Comparison of ENCODE assay signal across 8 cellular contexts in the genomic region with DNA sequence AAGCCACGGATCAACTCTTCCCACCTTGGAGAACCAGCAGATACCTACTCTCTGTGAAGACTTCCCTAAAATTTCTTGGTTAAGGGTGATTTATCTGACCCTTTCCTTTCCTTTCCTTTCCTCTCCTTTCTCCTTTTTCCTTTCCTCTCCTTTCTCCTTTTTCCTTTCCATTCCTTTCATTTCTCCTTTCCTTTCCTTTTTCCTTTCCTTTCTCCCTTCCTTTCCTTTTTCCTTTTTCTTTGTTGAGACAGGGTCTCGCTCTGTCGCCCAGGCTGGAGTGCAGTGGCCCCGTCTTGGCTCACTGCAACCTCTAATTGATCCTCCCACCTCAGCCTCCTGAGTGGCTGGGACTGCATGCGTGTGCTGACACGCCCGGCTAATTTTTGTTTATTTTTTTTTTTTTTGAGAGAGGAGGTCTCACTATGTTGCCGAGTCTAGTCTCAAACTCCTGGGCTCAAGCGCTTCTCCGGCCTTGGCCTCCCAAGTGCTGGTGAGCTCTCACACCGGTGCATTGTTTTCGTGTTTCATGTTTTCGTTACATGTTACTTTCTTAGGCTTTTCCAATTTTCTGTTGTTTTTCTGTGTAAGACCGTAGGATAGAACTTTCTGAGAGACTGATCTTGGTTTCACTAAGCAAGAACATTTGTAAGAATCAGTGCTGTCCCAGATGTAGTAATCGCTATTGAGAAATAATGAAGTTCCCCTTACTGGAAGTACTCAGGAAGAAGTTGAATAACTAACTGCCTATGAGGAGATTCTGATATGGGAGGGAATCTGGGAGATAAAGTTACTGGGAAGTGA. TPM values are rescaled to one million over a fixed set of nuclear protein-coding genes. Genes with fewer than 3 reads are reported as not detected.
DNase-seq lines count a peak whose midpoint lies in the region; ATAC-seq and TF ChIP-seq lines count a peak whose summit lies in the region.

No MANE protein-coding gene starts in this region.

- intact Hi-C loops in thyroid gland (cut with DNase I), result no loop called here

- H3K79me2 ChIP-seq in MM.1S (ENCODE audit: low read length), result peaks cover 51% of the 10 kb centered on the region

- no peak overlapping the region for H2AFZ ChIP-seq in MM.1S (ENCODE audit: low read length)

- peaks cover 29% of the 10 kb centered on the region for H3K36me3 Mint-ChIP-seq in brain

- peak; percentile 44 for DNase-seq in GM03348 (ENCODE audit: low spot score)
- DNase-seq in MM.1S, result peak; percentile 17
- DNase-seq in thyroid gland, result no peak
- DNase-seq in stimulated activated CD4-positive, alpha-beta T cell treated with anti-CD3 and anti-CD28 coated beads, Interleukin-15, amount 100 ng/mL, for 24 hours, result no peak

- H4K20me1 ChIP-seq in MM.1S (ENCODE audit: insufficient read depth, low read length), result peaks cover 28% of the 10 kb centered on the region

- H3K4me3 ChIP-seq in MM.1S (ENCODE audit: low read length) (peak overlapping the region; percentile 76), liver (ENCODE audit: low read depth in 1 of 3, low read length in 3 of 3) (peak overlapping the region in 2 of 3 donors; percentile 26 to 98), thyroid gland (replicated peaks in 1 of 3) (peak overlapping the region in 1 of 3 donors; percentile 100)

- H3K4me3 Mint-ChIP-seq in brain, result peak overlapping the region; percentile 91 to 98 (median 96)

- peak overlapping the region; percentile 83 to 97 (median 91) for H3K27ac Mint-ChIP-seq in brain

- H3K27ac ChIP-seq in MM.1S (ENCODE audit: low read length) (no peak overlapping the region), liver (ENCODE audit: low read depth in 1 of 2, low read length in 2 of 2) (peak overlapping the region; percentile 86 to 93), thyroid gland (peak overlapping the region; percentile 89 to 99 (median 96))

- no peaks in the 10 kb centered on the region for H3K27me3 ChIP-seq in MM.1S (replicated peaks; ENCODE audit: insufficient read depth, low read length)
- H3K27me3 ChIP-seq in liver (ENCODE audit: control insufficient read depth in 4 of 4, insufficient read depth in 4 of 4, low read length in 3 of 4), result no peaks in the 10 kb centered on the region
- H3K27me3 ChIP-seq in thyroid gland, result no peaks in the 10 kb centered on the region

- TF ChIP-seq CTCF in MM.1S (IDR thresholded peaks at IDR 0.05; ENCODE audit: low read length), result no peak
- TF ChIP-seq CTCF in brain (conservative IDR thresholded peaks at IDR 0.05), result no peak
- no peak for TF ChIP-seq CTCF in liver (IDR thresholded peaks at IDR 0.05; ENCODE audit: low read depth, low read length, missing input control)
- no peak for TF ChIP-seq CTCF in thyroid gland (IDR thresholded peaks at IDR 0.05)

- ATAC-seq in GM21390 (IDR thresholded peaks at IDR 0.05; ENCODE audit: unreplicated experiment), result no peak
- no peak for ATAC-seq in GM19467 (IDR thresholded peaks at IDR 0.05; ENCODE audit: unreplicated experiment)

- H3K9me3 ChIP-seq in MM.1S (replicated peaks; ENCODE audit: insufficient read depth, low read length) (no peaks in the 10 kb centered on the region), liver (ENCODE audit: control insufficient read depth in 4 of 4, low read length in 3 of 4) (no peaks in the 10 kb centered on the region), thyroid gland (no peaks in the 10 kb centered on the region)

- H3K9ac ChIP-seq in MM.1S (ENCODE audit: low read length), result peak overlapping the region; percentile 79; the same call in 1 of the 2 replicates
- H3K9ac ChIP-seq in liver (ENCODE audit: low read depth in 1 of 2, low read length in 2 of 2), result peak overlapping the region; percentile 55 to 75

- H3K36me3 ChIP-seq in MM.1S (replicated peaks; ENCODE audit: insufficient read depth, low read length) (no peaks in the 10 kb centered on the region; the same call in 1 of the 2 replicates), liver (ENCODE audit: control insufficient read depth in 4 of 4, insufficient read depth in 3 of 4, low read depth in 1 of 4, low read length in 3 of 4) (peaks cover 0 to 3% (median under 1%) of the 10 kb centered on the region in 4 donors), thyroid gland (no peaks in the 10 kb centered on the region)

- peaks cover 44% of the 10 kb centered on the region for H3K4me1 Mint-ChIP-seq in brain

- peaks cover 3% of the 10 kb centered on the region; the same call in 1 of the 2 replicates for H3F3A ChIP-seq in MM.1S (ENCODE audit: insufficient read depth, low read length)

- peak overlapping the region; percentile 87 for H3K4me2 ChIP-seq in MM.1S (ENCODE audit: low read depth, low read length)

- no peaks in the 10 kb centered on the region for H3K9me3 Mint-ChIP-seq in brain

- H3K9me2 ChIP-seq in MM.1S (replicated peaks; ENCODE audit: insufficient read depth, low read length), result no peaks in the 10 kb centered on the region

- TF ChIP-seq POLR2A in thyroid gland (IDR thresholded peaks at IDR 0.05), result no peak

- H3K4me1 ChIP-seq in MM.1S (ENCODE audit: low read length), result peaks cover 16% of the 10 kb centered on the region
- peaks cover 5 to 17% (median 11%) of the 10 kb centered on the region in 4 donors for H3K4me1 ChIP-seq in liver (ENCODE audit: control insufficient read depth in 4 of 4, insufficient read depth in 4 of 4, low read length in 3 of 4)
- peaks cover 22 to 32% of the 10 kb centered on the region in 2 donors for H3K4me1 ChIP-seq in thyroid gland

- H3K27me3 Mint-ChIP-seq in brain, result peaks cover 15% of the 10 kb centered on the region

- no peak for TF ChIP-seq RAD21 in liver (IDR thresholded peaks at IDR 0.05)

- 73% methylated on average over 15 of the region's 15 CpGs for WGBS in liver
- WGBS in thyroid gland, 2 donors, result 46 to 51% methylated on average over 15 of the region's 15 CpGs

TF ChIP-seq in liver, 16 proteins besides CTCF, POLR2A, EP300 and RAD21:
- no peak for TF ChIP-seq TAF1 (conservative IDR thresholded peaks at IDR 0.05)
- no peak for TF ChIP-seq HNF4G (IDR thresholded peaks at IDR 0.05)
- TF ChIP-seq FOXA2 (IDR thresholded peaks at IDR 0.05), result no peak
- TF ChIP-seq SP1 (IDR thresholded peaks at IDR 0.05), result no peak
- no peak for TF ChIP-seq EGR1 (IDR thresholded peaks at IDR 0.05; ENCODE audit: low read depth in 2 of 2)
- no peak for TF ChIP-seq HNF4A (conservative IDR thresholded peaks at IDR 0.05)

RNA-seq across cellular contexts. Expression of a gene that starts 2.0 kb away (rescaled TPM):
- polyA plus RNA-seq in brain (ENCODE audit: insufficient read depth, low read depth, low replicate concordance), result 32.2 TPM
- 10 to 100 TPM; 41.4 to 42.1 TPM for total RNA-seq in liver
- polyA plus RNA-seq in liver, result 10 to 100 TPM; 16.4 to 16.7 TPM
- total RNA-seq in thyroid gland, result 100 to 1,000 TPM; 175 to 226 (median 189) TPM

RNA-seq across cellular contexts. Expression of a gene that starts 51.7 kb away (rescaled TPM):
- polyA plus RNA-seq in brain (ENCODE audit: insufficient read depth, low read depth, low replicate concordance) (21.5 TPM), liver (10 to 100 TPM in 1 of 2 donors, 1 to 10 TPM in 1; 5.2 to 11.3 TPM)
- total RNA-seq in liver (10 to 100 TPM in 1 of 2 donors, 1 to 10 TPM in 1; 7.8 to 18.2 TPM), thyroid gland (10 to 100 TPM in 1 of 4 donors, 1 to 10 TPM in 3; 2.7 to 12.0 (median 7.0) TPM)

Comparison
In these comparisons a context has a peak if more than half of its experiments do, and no peak if none do; other contexts are left out.
1. DNase-seq: peak in GM03348 (single experiment) and MM.1S (single experiment); none in thyroid gland (0 of 2) and stimulated activated CD4-positive, alpha-beta T cell treated with anti-CD3 and anti-CD28 coated beads, Interleukin-15, amount 100 ng/mL, for 24 hours (single experiment).
2. RNA of a gene that starts 2.0 kb away (total RNA-seq): 175 to 226 TPM in thyroid gland; 41.4 to 42.1 TPM in liver; every median in the first group is over 4 times any median in the second.